18 cellular contexts compared by ENCODE assay signal in the genomic region with DNA sequence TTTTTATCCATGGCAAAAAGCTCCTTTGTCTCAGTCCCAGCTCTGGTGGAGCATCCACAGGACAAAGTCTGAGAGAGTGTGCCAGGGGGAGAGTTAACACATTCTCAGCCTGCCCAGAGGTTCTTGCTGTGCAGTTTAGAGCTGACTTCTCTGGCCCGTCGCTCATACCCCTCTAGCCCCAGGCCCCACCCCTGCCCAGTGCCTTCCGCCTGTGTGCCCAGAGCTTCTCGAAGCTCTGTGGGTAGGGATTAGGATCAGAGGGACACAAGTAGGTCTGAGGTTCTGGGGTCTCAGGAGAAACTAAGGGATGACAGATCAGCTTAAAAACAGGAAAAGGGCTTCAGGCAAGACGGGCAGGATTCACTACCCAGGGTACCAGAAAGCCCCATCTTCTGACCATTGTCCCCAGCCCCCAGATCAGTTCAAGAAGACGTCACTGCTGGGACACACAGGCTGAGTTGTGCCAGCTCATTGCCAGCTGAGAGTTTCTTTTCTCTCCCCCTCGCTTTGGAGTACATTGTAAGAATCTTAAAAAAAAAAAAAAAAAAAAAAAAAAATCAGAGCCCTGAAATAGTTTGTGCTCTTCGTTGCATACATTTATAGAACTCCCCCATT.
A peak's percentile ranks its signal among the peaks of the same experiment; 100 is the strongest.
DNase-seq lines count a peak whose midpoint lies in the region; ATAC-seq and TF ChIP-seq lines count a peak whose summit lies in the region.
"Had no signal": no experiment of that assay in that cellular context is flagged by ENCODE, and none has a peak within 500 bp of the region (broad histone marks: within the 10 kb centered on the region; RNA-seq: fewer than 3 reads in every experiment).

No MANE protein-coding gene starts in this region.

- no peak for DNase-seq in heart left ventricle
- no peak for DNase-seq in Right ventricle myocardium inferior (ENCODE audit: missing footprints)
- no peak for DNase-seq in RWPE1 (ENCODE audit: low spot score)
- DNase-seq in right atrium auricular region (ENCODE audit: low spot score), result no peak
- no peak for DNase-seq in left colon
- DNase-seq in COLO668 (lab: John Stamatoyannopoulos, UW; ENCODE audit: unreplicated experiment), result no peak
- DNase-seq: activated CD4-positive, alpha-beta T cell treated with anti-CD3 and anti-CD28 coated beads, Interleukin-2, amount 10 ng/mL, durations not matched to agents 24 days and 14 days; activated effector memory CD4-positive, alpha-beta T cell treated with anti-CD3 and anti-CD28 coated beads, Interleukin-2, amount 50 U/mL, for 16 hours; MM.1S; NCI-H146; NCI-H526 treated with DMSO at 0.1 percent for 48 hours had no signal

- 62 to 75% (median 66%) methylated on average over 8 of the region's 8 CpGs for WGBS in heart left ventricle, 4 donors

- H3K9ac ChIP-seq in stomach smooth muscle (ENCODE audit: low read length in 2 of 2), result no peak overlapping the region

- peaks cover 0 to 86% (median 62%) of the 10 kb centered on the region in 12 donors for H3K4me1 ChIP-seq in heart left ventricle
- H3K4me1 ChIP-seq in right atrium auricular region, result peaks cover 0 to 79% of the 10 kb centered on the region in 2 donors
- H3K4me1 ChIP-seq in stomach smooth muscle (ENCODE audit: control insufficient read depth, insufficient read depth, low read length), result peaks cover 48% of the 10 kb centered on the region

- ATAC-seq in heart left ventricle (no peak), Right ventricle myocardium inferior (no peak), left colon (no peak), HG03378 (IDR thresholded peaks at IDR 0.05; ENCODE audit: unreplicated experiment) (no peak)
- ATAC-seq: CD8-positive, alpha-beta T cell; GM23338; pancreas; T-cell had no signal

- H3K27ac ChIP-seq in heart left ventricle (peak overlapping the region; percentile 21 to 96 (median 91)), RWPE1 (peak overlapping the region; percentile 86), right atrium auricular region (peak overlapping the region; percentile 84 to 97), stomach smooth muscle (ENCODE audit: low read length) (peak overlapping the region; percentile 31)
- H3K27ac ChIP-seq: pancreas, thyroid gland had no signal

- intact Hi-C loops in heart left ventricle (cut with DNase I) (loop anchor here in 2 of 10 donors (2.0 kb wide), 2 partner anchors 83 to 211 kb away; no protein-coding TSS in a partner anchor), Right ventricle myocardium inferior (cut with DNase I) (loop anchor here (10.0 kb wide), 1 partner anchor 349 kb away; a partner anchor contains a TSS), left colon (cut with DNase I, micrococcal nuclease) (loop anchor here in 1 of 2 donors (10.0 kb wide), 1 partner anchor 211 kb away; a partner anchor contains a TSS)

- H3K36me3 ChIP-seq in heart left ventricle (peaks cover 0 to 58% (median 35%) of the 10 kb centered on the region in 9 donors), right atrium auricular region (peaks cover 47% of the 10 kb centered on the region), stomach smooth muscle (ENCODE audit: control insufficient read depth in 2 of 2, insufficient read depth in 2 of 2, low read length in 2 of 2) (peaks cover 30 to 33% of the 10 kb centered on the region in 2 donors)
- H3K36me3 ChIP-seq: thyroid gland had no signal

- POLR2A ChIA-PET in RWPE1 (lab: Yijun Ruan, JAX; ENCODE audit: low non-redundant PET), result no interaction called here

- H3K27me3 ChIP-seq in heart left ventricle (no peaks in the 10 kb centered on the region), right atrium auricular region (no peaks in the 10 kb centered on the region), stomach smooth muscle (ENCODE audit: control insufficient read depth in 1 of 2, insufficient read depth in 2 of 2, low read length in 2 of 2) (no peaks in the 10 kb centered on the region)
- H3K27me3 ChIP-seq: pancreas, thyroid gland had no signal

- H3K4me3 ChIP-seq in heart left ventricle (no peak overlapping the region), right atrium auricular region (no peak overlapping the region), stomach smooth muscle (ENCODE audit: low read length in 2 of 2) (no peak overlapping the region)
- H3K4me3 ChIP-seq: GM23338, pancreas, thyroid gland had no signal

- TF ChIP-seq POLR2A in heart left ventricle (IDR thresholded peaks at IDR 0.05), result no peak

- CTCF ChIA-PET in RWPE1 (lab: Yijun Ruan, JAX), result interaction anchor here (0.5 to 2.1 kb wide), 2 partner anchors 12 to 70 kb away, joined by 3 to 5 read pairs; no protein-coding TSS in a partner anchor

- TF ChIP-seq CTCF in heart left ventricle (IDR thresholded peaks at IDR 0.05) (no peak), RWPE1 (conservative IDR thresholded peaks at IDR 0.05; ENCODE audit: low read depth) (no peak), right atrium auricular region (IDR thresholded peaks at IDR 0.05) (no peak)

- H3K9me3 ChIP-seq in heart left ventricle (no peaks in the 10 kb centered on the region), right atrium auricular region (no peaks in the 10 kb centered on the region), stomach smooth muscle (ENCODE audit: control insufficient read depth in 2 of 2, low read length in 2 of 2) (no peaks in the 10 kb centered on the region)
- H3K9me3 ChIP-seq: pancreas, thyroid gland had no signal

Comparison
In these comparisons a context has a peak if more than half of its experiments do, and no peak if none do; other contexts are left out.
1. H3K27ac ChIP-seq: peak in every context shown above with its lines; median percentile 91 in heart left ventricle; 90 in right atrium auricular region; 86 in RWPE1; 31 in stomach smooth muscle.